Comparison of ENCODE assay signal across 7 cellular contexts in the genomic region with DNA sequence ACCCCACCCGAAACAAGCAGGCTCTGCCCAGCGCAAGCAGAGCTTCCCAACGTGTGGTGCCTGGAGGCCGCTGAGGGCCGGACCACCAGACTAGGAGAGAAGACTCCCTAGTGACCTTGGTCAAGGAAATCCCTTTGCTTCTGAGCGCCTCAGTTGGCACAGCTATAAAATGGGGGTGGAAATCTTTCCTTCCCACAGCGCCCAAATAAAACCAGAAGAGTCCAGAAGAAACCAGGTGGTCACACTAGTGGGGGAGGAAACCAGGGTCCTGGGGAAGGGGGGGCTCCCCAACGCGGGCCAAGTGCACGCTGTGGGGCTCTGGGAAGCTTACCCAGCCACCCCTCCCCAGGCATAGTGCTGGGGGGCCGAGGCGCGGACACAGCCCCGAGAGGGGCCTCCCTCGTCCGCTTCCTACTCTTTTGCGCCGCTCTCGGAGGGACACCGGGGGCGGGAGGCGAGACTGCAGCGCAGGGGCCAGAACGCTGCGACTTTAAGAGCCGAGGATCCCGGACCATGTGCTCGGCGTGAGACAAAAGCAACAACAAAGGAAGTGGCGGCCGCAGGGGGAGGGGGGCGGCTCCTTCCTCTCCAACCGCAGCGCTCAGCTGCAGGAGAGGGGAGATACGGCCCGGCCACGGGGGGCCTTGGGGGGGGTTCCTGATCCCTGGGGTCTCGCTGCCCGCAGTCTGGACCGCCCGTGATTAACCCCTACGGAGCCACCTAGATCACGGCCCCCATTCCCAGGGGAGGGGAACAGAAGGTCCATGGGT. TPM values are rescaled to one million over a fixed set of nuclear protein-coding genes. Genes with fewer than 3 reads are reported as not detected.
DNase-seq lines count a peak whose midpoint lies in the region; ATAC-seq and TF ChIP-seq lines count a peak whose summit lies in the region.

No MANE protein-coding gene starts in this region.

- peak; percentile 87 for DNase-seq in GM13976 (ENCODE audit: low spot score)
- DNase-seq in RKO (ENCODE audit: low spot score), result peak; percentile 85
- DNase-seq in activated effector memory CD4-positive, alpha-beta T cell treated with Interleukin-2 at 50 U/mL for 16 hours, result peak; percentile 84
- DNase-seq in fibroblast of the aortic adventitia (ENCODE audit: low read depth), result peak; percentile 72
- DNase-seq in natural killer cell treated with Interleukin-12 subunit alpha and Interleukin-12 subunit beta and Interleukin-15 and Interleukin-18, amount 100 ng/mL, for 72 hours (ENCODE audit: low spot score), result peak; percentile 87
- peak; percentile 83 for DNase-seq in stimulated activated naive CD8-positive, alpha-beta T cell treated with anti-CD3 and anti-CD28 coated beads, Interleukin-15, Interleukin-2, amounts not matched to agents 100 U/mL and 50 U/mL, for 24 hours

- peak; percentile 15 for ATAC-seq in HG03521 (IDR thresholded peaks at IDR 0.05; ENCODE audit: unreplicated experiment)
- ATAC-seq in natural killer cell treated with Interleukin-12 subunit alpha and Interleukin-12 subunit beta and Interleukin-15 and Interleukin-18, amount 100 ng/mL, for 72 hours, result peak; percentile 47 to 49
- ATAC-seq in stimulated activated naive CD8-positive, alpha-beta T cell treated with anti-CD3 and anti-CD28 coated beads, Interleukin-15, Interleukin-2, amounts not matched to agents 100 U/mL and 50 U/mL, for 24 hours, result peak; percentile 11

- no peaks in the 10 kb centered on the region for H3K36me3 Mint-ChIP-seq in natural killer cell treated with Interleukin-12 subunit alpha and Interleukin-12 subunit beta and Interleukin-15 and Interleukin-18, amount 100 ng/mL, for 72 hours

- no peaks in the 10 kb centered on the region for H3K27me3 Mint-ChIP-seq in natural killer cell treated with Interleukin-12 subunit alpha and Interleukin-12 subunit beta and Interleukin-15 and Interleukin-18, amount 100 ng/mL, for 72 hours

- peak overlapping the region; percentile 95 to 99 for H3K27ac Mint-ChIP-seq in natural killer cell treated with Interleukin-12 subunit alpha and Interleukin-12 subunit beta and Interleukin-15 and Interleukin-18, amount 100 ng/mL, for 72 hours

- no peaks in the 10 kb centered on the region for H3K9me3 Mint-ChIP-seq in natural killer cell treated with Interleukin-12 subunit alpha and Interleukin-12 subunit beta and Interleukin-15 and Interleukin-18, amount 100 ng/mL, for 72 hours

- H3K4me3 Mint-ChIP-seq in natural killer cell treated with Interleukin-12 subunit alpha and Interleukin-12 subunit beta and Interleukin-15 and Interleukin-18, amount 100 ng/mL, for 72 hours, result peak overlapping the region; percentile 93

- H3K4me1 Mint-ChIP-seq in natural killer cell treated with Interleukin-12 subunit alpha and Interleukin-12 subunit beta and Interleukin-15 and Interleukin-18, amount 100 ng/mL, for 72 hours (ENCODE audit: low read depth in 2 of 2), result peaks cover 58 to 63% of the 10 kb centered on the region in 2 donors

- TF ChIP-seq CTCF in GM13976 (IDR thresholded peaks at IDR 0.05; ENCODE audit: borderline replicate concordance, control extremely low read depth, extremely low read depth, insufficient read depth, missing control alignments) (no peak), fibroblast of the aortic adventitia (IDR thresholded peaks at IDR 0.05; ENCODE audit: insufficient read depth, low read length) (no peak)

- in situ Hi-C loops in GM13976 (cut with MboI; ENCODE audit: low sequenced_read_pairs, unreplicated experiment), result no loop called here

- H3K4me3 ChIP-seq in fibroblast of the aortic adventitia (ENCODE audit: low read depth, low read length), result peak overlapping the region; percentile 81

RNA-seq across cellular contexts. Expression of gene RNF44, which starts 0.9 kb away (rescaled TPM):
- total RNA-seq in fibroblast of the aortic adventitia (ENCODE audit: low replicate concordance), result 3.1 and 4.8 TPM in 2 replicates
- total RNA-seq in natural killer cell treated with Interleukin-12 subunit alpha and Interleukin-12 subunit beta and Interleukin-15 and Interleukin-18, amount 100 ng/mL, for 72 hours, result 10 to 100 TPM; 58.1 to 76.3 TPM

RNA-seq across cellular contexts. Expression of gene CDHR2, which starts 12.8 kb away (rescaled TPM):
- total RNA-seq in fibroblast of the aortic adventitia (ENCODE audit: low replicate concordance), result not detected in 2 replicates
- total RNA-seq in natural killer cell treated with Interleukin-12 subunit alpha and Interleukin-12 subunit beta and Interleukin-15 and Interleukin-18, amount 100 ng/mL, for 72 hours, result under 1 TPM; 0.33 to 0.40 TPM

Comparison
In these comparisons a context has a peak if more than half of its experiments do, and no peak if none do; other contexts are left out.
1. Peak in every context shown above with its lines: DNase-seq, ATAC-seq and H3K4me3 ChIP-seq.
2. RNA of gene RNF44, which starts 0.9 kb away (total RNA-seq): 58.1 to 76.3 TPM in natural killer cell treated with Interleukin-12 subunit alpha and Interleukin-12 subunit beta and Interleukin-15 and Interleukin-18, amount 100 ng/mL, for 72 hours; 3.1 to 4.8 TPM in fibroblast of the aortic adventitia; every median in the first group is over 10 times any median in the second.